Comparison of ENCODE assay signal across 1 cellular context in genomic region chr14:45287609-45288008, GRCh38.
TF ChIP-seq lines count a peak whose summit lies in the region.

No MANE protein-coding gene starts in this region.

TF ChIP-seq in HCT116, 20 proteins besides CTCF, POLR2A, EP300 and RAD21 (continued from another document):
- TF ChIP-seq MAX (IDR thresholded peaks at IDR 0.05): no peak
- TF ChIP-seq SRF (IDR thresholded peaks at IDR 0.05; ENCODE audit: low read depth): no peak
- TF ChIP-seq EZH2 (IDR thresholded peaks at IDR 0.05): no peak
- TF ChIP-seq REST (IDR thresholded peaks at IDR 0.05; ENCODE audit: low read depth): no peak
- no peak for TF ChIP-seq TCF7L2 (IDR thresholded peaks at IDR 0.05; ENCODE audit: borderline replicate concordance, extremely low read depth, insufficient read depth, insufficient read length)
- TF ChIP-seq SP1 (IDR thresholded peaks at IDR 0.05; ENCODE audit: low read depth): no peak
- TF ChIP-seq JUND (IDR thresholded peaks at IDR 0.05): no peak
- no peak for TF ChIP-seq SIN3A (IDR thresholded peaks at IDR 0.05; ENCODE audit: low read depth)
